ENCODE assay signal across 28 cellular contexts in genomic region chr7:120603366-120603765, GRCh38.
"Had no signal": no experiment of that assay in that cellular context is flagged by ENCODE, and none has a peak within 500 bp of the region (broad histone marks: within the 10 kb centered on the region; RNA-seq: fewer than 3 reads in every experiment).

No MANE protein-coding gene starts in this region.

- ATAC-seq: effector memory CD8-positive, alpha-beta T cell; esophagus mucosa; foreskin keratinocyte; gastroesophageal sphincter; heart left ventricle; left colon; left lung; left ventricle myocardium superior; lower lobe of right lung; mucosa of descending colon had no signal

- H3K4me3 Mint-ChIP-seq: dendritic cell treated with granulocyte-macrophage colony-stimulating factor and Interleukin-4, amounts not matched to agents 40 ng/mL and 50 ng/mL, for 4 days; effector memory CD8-positive, alpha-beta T cell; endodermal cell; immature natural killer cell; mesothelial cell of epicardium; naive B cell had no signal

- H3K4me1 Mint-ChIP-seq: endodermal cell, immature natural killer cell, naive B cell had no signal

- H3K4me3 ChIP-seq: colonic mucosa, esophagus squamous epithelium, gastroesophageal sphincter, heart left ventricle, hepatocyte, left lung, lower lobe of right lung, mucosa of descending colon had no signal

- H3K9me3 Mint-ChIP-seq: dendritic cell treated with granulocyte-macrophage colony-stimulating factor and Interleukin-4, amounts not matched to agents 40 ng/mL and 50 ng/mL, for 4 days; endodermal cell had no signal

- H3K27ac Mint-ChIP-seq: dendritic cell treated with granulocyte-macrophage colony-stimulating factor and Interleukin-4, amounts not matched to agents 40 ng/mL and 50 ng/mL, for 4 days; effector memory CD8-positive, alpha-beta T cell; endodermal cell; immature natural killer cell; mesothelial cell of epicardium; naive B cell had no signal

- H3K36me3 ChIP-seq: colonic mucosa, esophagus squamous epithelium, gastroesophageal sphincter, heart left ventricle, left lung, lower lobe of right lung had no signal

- DNase-seq: colonic mucosa; cortex of kidney; effector CD8-positive, alpha-beta T cell; effector memory CD8-positive, alpha-beta T cell; endodermal cell; erythroblast; esophagus squamous epithelium; foreskin keratinocyte; heart left ventricle; hypothalamus; immature natural killer cell; islet precursor cell; kidney; kidney glomerular epithelial cell; left colon; left lung; left ventricle myocardium superior; lower lobe of right lung; mesenchymal stem cell; mucosa of descending colon; naive B cell had no signal

- H3K27me3 ChIP-seq: colonic mucosa, esophagus squamous epithelium, foreskin keratinocyte, gastroesophageal sphincter, heart left ventricle, hepatocyte, left lung had no signal

- H3K36me3 Mint-ChIP-seq: immature natural killer cell, mesothelial cell of epicardium, naive B cell had no signal

- FAIRE-seq: endometrium, frontal cortex, kidney had no signal

- H3K27me3 Mint-ChIP-seq: dendritic cell treated with granulocyte-macrophage colony-stimulating factor and Interleukin-4, amounts not matched to agents 40 ng/mL and 50 ng/mL, for 4 days; effector memory CD8-positive, alpha-beta T cell; naive B cell had no signal
